Comparison of ENCODE assay signal across 8 cellular contexts in the genomic region with DNA sequence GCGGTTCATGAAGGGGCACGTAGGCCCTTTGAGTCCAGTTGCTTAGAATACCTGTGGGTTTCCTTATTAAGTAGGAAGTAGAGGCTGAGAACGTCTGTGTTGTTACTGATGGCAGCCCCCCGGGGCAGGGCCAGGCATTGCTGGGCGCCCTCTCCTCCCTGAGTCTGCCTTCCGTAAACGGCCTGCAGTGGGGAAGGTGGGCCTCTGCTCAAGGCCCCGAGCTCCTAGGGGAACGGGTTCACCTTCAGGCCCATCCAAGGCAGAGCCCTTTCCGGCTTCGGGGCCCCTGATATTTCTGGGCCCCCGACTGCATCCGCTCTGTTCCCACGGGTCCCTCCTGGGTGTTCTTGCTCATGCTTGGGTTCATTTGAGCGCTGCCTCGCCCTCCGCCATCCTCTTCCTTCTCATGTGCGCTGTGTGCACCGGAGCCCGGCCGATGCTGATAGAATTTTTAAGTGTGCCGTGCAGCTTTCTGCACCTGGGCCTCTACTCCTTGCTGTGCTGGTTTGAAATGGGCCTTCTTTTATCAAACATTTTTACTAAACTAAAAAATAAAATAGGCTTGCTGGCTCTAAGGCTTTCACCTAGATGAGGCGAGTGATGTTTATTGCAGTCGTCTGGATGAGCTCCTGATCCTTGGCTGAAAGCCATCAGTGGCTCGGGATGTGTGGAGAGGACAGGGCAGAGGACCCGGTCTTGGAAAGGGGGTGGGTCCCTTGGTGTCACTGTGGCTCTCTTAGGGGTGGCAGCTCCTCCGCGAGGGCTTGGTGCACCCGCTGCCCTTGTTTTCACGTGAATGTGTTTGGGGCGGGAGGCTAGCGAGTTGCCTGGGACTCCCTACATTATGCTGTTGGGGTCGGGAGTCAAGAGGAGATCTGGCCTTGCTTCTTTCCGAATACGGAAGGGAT. TPM values are rescaled to one million over a fixed set of nuclear protein-coding genes. Genes with fewer than 3 reads are reported as not detected.
DNase-seq lines count a peak whose midpoint lies in the region; ATAC-seq, FAIRE-seq and TF ChIP-seq lines count a peak whose summit lies in the region.

No MANE protein-coding gene starts in this region.

- BruUV-seq in MCF 10A (replicated peaks; lab: Mats Ljungman, UMichigan) = TSS peak; percentile 52

- H3K27ac Mint-ChIP-seq in MCF 10A (ENCODE audit: low read depth, unreplicated experiment) = peak overlapping the region; percentile 85

- POLR2A ChIA-PET in MCF 10A (lab: Yijun Ruan, JAX) = interaction anchor here (0.5 to 5.9 kb wide), 11 partner anchors 11 to 1029 kb away, joined by 3 to 109 read pairs (median 3); a partner anchor contains a TSS

- H3K36me3 ChIP-seq in osteoblast (ENCODE audit: insufficient read depth, low read length) = no peaks in the 10 kb centered on the region

- H3K4me1 Mint-ChIP-seq in MCF 10A (ENCODE audit: insufficient read depth, unreplicated experiment) = peaks cover 31% of the 10 kb centered on the region

- no peak overlapping the region for H3K27ac ChIP-seq in osteoblast (ENCODE audit: low read depth, low read length)

- ATAC-seq in HG03565 (IDR thresholded peaks at IDR 0.05; ENCODE audit: unreplicated experiment) = peak; percentile 16

- H3K4me2 ChIP-seq in osteoblast (ENCODE audit: insufficient read depth, low read length) = no peak overlapping the region

- no peaks in the 10 kb centered on the region for H3K27me3 Mint-ChIP-seq in MCF 10A (ENCODE audit: insufficient read depth, unreplicated experiment)

- peak overlapping the region; percentile 59 for H3K4me3 Mint-ChIP-seq in MCF 10A (ENCODE audit: unreplicated experiment)

- CTCF ChIA-PET in MCF 10A (lab: Yijun Ruan, JAX) = interaction anchor here (0.6 to 4.3 kb wide), 8 partner anchors 13 to 1718 kb away, joined by 3 to 41 read pairs (median 6); a partner anchor contains a TSS

- no peak for TF ChIP-seq POLR2A in H54 (IDR thresholded peaks at IDR 0.05; ENCODE audit: low read depth, low read length)

- intact Hi-C loops in MCF 10A (cut with micrococcal nuclease) = no loop called here

- peaks cover 32% of the 10 kb centered on the region for H3K36me3 Mint-ChIP-seq in MCF 10A (ENCODE audit: insufficient read depth, unreplicated experiment)

- no peak overlapping the region for H3K4me3 ChIP-seq in osteoblast (ENCODE audit: insufficient read depth, low read length)

- H3K79me2 ChIP-seq in osteoblast (ENCODE audit: insufficient read depth, low read length) = peaks cover 82% of the 10 kb centered on the region

- no peaks in the 10 kb centered on the region for H3K9me3 ChIP-seq in osteoblast (ENCODE audit: low read depth, low read length)

- H3K9me3 Mint-ChIP-seq in MCF 10A (ENCODE audit: unreplicated experiment) = no peaks in the 10 kb centered on the region

- FAIRE-seq in H54 (lab: Jason Lieb, UNC) = no peak

- no peak overlapping the region for H2AFZ ChIP-seq in osteoblast (ENCODE audit: low read length)

- no peaks in the 10 kb centered on the region for H3K27me3 ChIP-seq in osteoblast (ENCODE audit: insufficient read depth, low read length)

- peak; percentile 29 for DNase-seq in stimulated activated CD4-positive, alpha-beta T cell treated with anti-CD3 and anti-CD28 coated beads, Interleukin-4, amount 100 ng/mL, for 24 hours
- DNase-seq in stimulated activated CD4-positive, alpha-beta T cell treated with anti-CD3 and anti-CD28 coated beads, Interleukin-4, amount 100 ng/mL, for 1 hour = no peak
- DNase-seq in MCF 10A (ENCODE audit: unreplicated experiment) (no peak), osteoblast (ENCODE audit: insufficient read length, low spot score, missing footprints) (peak; percentile 64), NCI-H524 treated with DMSO at 0.1 percent for 48 hours (lab: John Stamatoyannopoulos, UW) (no peak), dedifferentiated amniotic fluid mesenchymal stem cell (ENCODE audit: extremely low spot score) (no peak), H54 (ENCODE audit: insufficient read length, low spot score) (no peak)

- peaks cover 64% of the 10 kb centered on the region for H4K20me1 ChIP-seq in osteoblast (ENCODE audit: insufficient read depth, low read length)

- H3K4me1 ChIP-seq in osteoblast (ENCODE audit: insufficient read depth, low read length) = peaks cover 7% of the 10 kb centered on the region

- TF ChIP-seq CTCF in MCF 10A (IDR thresholded peaks at IDR 0.05; ENCODE audit: unreplicated experiment) = no peak
- no peak for TF ChIP-seq CTCF in osteoblast (IDR thresholded peaks at IDR 0.05; ENCODE audit: extremely low read depth, low read depth, low read length)

RNA-seq across cellular contexts. Expression of a gene that starts 12.3 kb away (rescaled TPM):
- 26.0 and 27.7 TPM in 2 replicates for total RNA-seq in MCF 10A (2022)
- total RNA-seq in osteoblast = 17.7 and 18.9 TPM in 2 replicates

RNA-seq across cellular contexts. Expression of a gene that starts 36.7 kb away (rescaled TPM):
- total RNA-seq in MCF 10A (2022) (11.6 and 20.2 TPM in 2 replicates), osteoblast (27.7 and 28.2 TPM in 2 replicates)

Comparison
In these comparisons a context has a peak if more than half of its experiments do, and no peak if none do; other contexts are left out.
1. DNase-seq: peak in stimulated activated CD4-positive, alpha-beta T cell treated with anti-CD3 and anti-CD28 coated beads, Interleukin-4, amount 100 ng/mL, for 24 hours (single experiment) and osteoblast (single experiment); none in stimulated activated CD4-positive, alpha-beta T cell treated with anti-CD3 and anti-CD28 coated beads, Interleukin-4, amount 100 ng/mL, for 1 hour (single experiment), MCF 10A (single experiment), NCI-H524 treated with DMSO at 0.1 percent for 48 hours (single experiment), dedifferentiated amniotic fluid mesenchymal stem cell (single experiment) and H54 (single experiment).